In the genomic region with DNA sequence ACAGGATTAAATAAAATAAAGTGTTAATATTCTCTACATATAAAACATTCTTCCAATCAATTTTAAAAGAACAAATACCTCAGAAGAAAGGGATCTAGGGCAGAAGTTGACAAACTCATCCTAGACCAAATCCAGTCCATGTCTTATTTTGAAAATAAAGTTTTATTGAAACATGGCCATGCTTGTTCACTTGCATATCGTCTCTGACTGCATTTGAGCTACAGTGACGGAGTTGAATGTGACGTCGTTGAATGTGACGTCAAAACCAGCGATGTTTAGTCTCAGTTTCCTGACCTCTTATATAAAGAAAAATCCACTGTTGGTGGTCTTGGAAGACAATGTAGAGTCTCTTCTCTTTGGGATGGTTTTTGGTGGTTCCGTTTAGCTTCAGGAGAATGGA, we compare ENCODE assay signal across 11 cellular contexts.
"Had no signal": no experiment of that assay in that cellular context is flagged by ENCODE, and none has a peak within 500 bp of the region (broad histone marks: within the 10 kb centered on the region; RNA-seq: fewer than 3 reads in every experiment).

No MANE protein-coding gene starts in this region.

- FAIRE-seq: H1, H54 had no signal

- H3K9ac ChIP-seq: GM23248 had no signal

- H3K9me3 ChIP-seq: HAP-1 had no signal

- H3K4me3 ChIP-seq: GM23248, GM23338, HAP-1 had no signal

- H3K27ac ChIP-seq: GM23248 had no signal

- H2AFZ ChIP-seq: GM23248, GM23338 had no signal

- H3K4me2 ChIP-seq: GM23338 had no signal

- ATAC-seq: GM23338, HCT116 had no signal

- H3K36me3 ChIP-seq: HAP-1 had no signal

- H3K4me1 ChIP-seq: HAP-1 had no signal

- DNase-seq: GM23248, GOT3, H7, H9, HCEC 1CT, HFFc6 had no signal
